In the genomic region with DNA sequence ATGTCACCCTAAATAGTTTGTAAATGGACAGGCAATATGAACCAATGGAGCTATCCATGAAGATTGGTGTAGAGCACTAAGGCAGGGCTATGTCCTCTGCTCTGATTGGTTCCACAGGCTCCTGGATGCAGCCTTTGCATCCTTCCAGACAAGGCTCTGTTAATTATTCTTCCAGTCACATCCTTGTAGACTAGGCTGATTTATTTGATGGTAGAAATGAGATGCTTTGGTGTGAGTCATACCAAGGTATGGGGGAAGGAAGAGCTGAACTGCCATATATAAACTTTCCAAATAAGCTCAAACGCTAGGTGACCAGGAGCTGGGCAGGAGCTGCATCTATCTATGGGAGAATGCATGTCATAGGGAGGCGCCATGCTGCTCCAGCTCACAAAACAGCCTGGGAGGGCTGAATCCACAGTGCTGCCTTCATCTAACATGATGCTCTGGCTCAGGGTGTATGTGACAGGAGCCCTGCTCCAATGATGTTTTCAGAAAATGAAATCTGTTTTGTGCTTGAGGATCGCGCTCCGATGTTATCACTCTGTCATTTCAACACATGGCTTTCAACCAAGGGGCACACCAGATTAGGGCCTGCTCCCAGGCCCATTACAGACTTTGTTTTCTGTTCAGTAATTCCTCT, we compare ENCODE assay signal across 13 cellular contexts.
A peak's percentile ranks its signal among the peaks of the same experiment; 100 is the strongest.
DNase-seq lines count a peak whose midpoint lies in the region; ATAC-seq and TF ChIP-seq lines count a peak whose summit lies in the region.
"Had no signal": no experiment of that assay in that cellular context is flagged by ENCODE, and none has a peak within 500 bp of the region (broad histone marks: within the 10 kb centered on the region; RNA-seq: fewer than 3 reads in every experiment).

No MANE protein-coding gene starts in this region.

- ATAC-seq in GM18870 (IDR thresholded peaks at IDR 0.05; ENCODE audit: unreplicated experiment) (no peak), gastroesophageal sphincter (no peak)

- DNase-seq in A172 (ENCODE audit: low spot score) (peak; percentile 83), HT1080 (ENCODE audit: low read depth) (peak; percentile 47), RPMI7951 (ENCODE audit: low read depth) (peak; percentile 39), renal cortical epithelial cell (ENCODE audit: low read depth) (peak; percentile 28), NCI-H2107 treated with DMSO at 0.1 percent for 48 hours (lab: John Stamatoyannopoulos, UW; ENCODE audit: unreplicated experiment) (no peak)
- DNase-seq: CD4-positive, alpha-beta memory T cell; DMS153; GF-D8; HCEC 1CT; HFFc6 had no signal

- no peak for TF ChIP-seq CTCF in gastroesophageal sphincter (IDR thresholded peaks at IDR 0.05)

- H3K4me1 ChIP-seq in gastroesophageal sphincter: no peaks in the 10 kb centered on the region

- H3K27ac ChIP-seq in gastroesophageal sphincter: no peak overlapping the region
- H3K27ac ChIP-seq: C4-2B had no signal

- TF ChIP-seq POLR2A in gastroesophageal sphincter (IDR thresholded peaks at IDR 0.05): no peak

- 95 to 100% methylated on average over 3 to 5 of the region's 5 CpGs for WGBS in gastroesophageal sphincter (ENCODE audit: low coverage in 1 of 2), 2 donors

- H3K9me3 ChIP-seq in gastroesophageal sphincter: peaks cover 0 to 5% (median 0%) of the 10 kb centered on the region in 3 donors

- no peak for TF ChIP-seq EP300 in gastroesophageal sphincter (IDR thresholded peaks at IDR 0.05)

- no peaks in the 10 kb centered on the region for H3K36me3 ChIP-seq in gastroesophageal sphincter

- H3K4me3 ChIP-seq in gastroesophageal sphincter: no peak overlapping the region

- no peaks in the 10 kb centered on the region for H3K27me3 ChIP-seq in gastroesophageal sphincter
